23 cellular contexts compared by ENCODE assay signal in the genomic region with DNA sequence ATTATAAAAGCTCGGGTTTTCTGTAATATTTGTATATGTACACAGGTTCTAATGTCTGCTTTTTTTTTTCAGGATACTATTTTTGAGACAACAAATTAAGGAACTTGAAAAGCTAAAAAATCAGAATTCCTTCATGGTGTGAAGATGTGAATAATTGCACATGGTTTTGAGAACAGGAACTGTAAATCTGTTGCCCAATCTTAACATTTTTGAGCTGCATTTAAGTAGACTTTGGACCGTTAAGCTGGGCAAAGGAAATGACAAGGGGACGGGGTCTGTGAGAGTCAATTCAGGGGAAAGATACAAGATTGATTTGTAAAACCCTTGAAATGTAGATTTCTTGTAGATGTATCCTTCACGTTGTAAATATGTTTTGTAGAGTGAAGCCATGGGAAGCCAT.
"Had no signal": no experiment of that assay in that cellular context is flagged by ENCODE, and none has a peak within 500 bp of the region (broad histone marks: within the 10 kb centered on the region; RNA-seq: fewer than 3 reads in every experiment).

No MANE protein-coding gene starts in this region.

- H3K27me3 ChIP-seq: brain microvascular endothelial cell, cardiac muscle cell, MG63, SJSA1 had no signal

- H3K27me3 Mint-ChIP-seq: activated B cell treated with CpG ODN at 0.5 μM for 24 hours; activated CD8-positive, alpha-beta T cell treated with anti-CD3 and anti-CD28 coated beads for 36 hours; activated naive CD8-positive, alpha-beta T cell treated with anti-CD3 and anti-CD28 coated beads for 36 hours; T-helper 17 cell had no signal

- H3K9me3 ChIP-seq: MG63, SJSA1 had no signal

- H3K4me3 Mint-ChIP-seq: activated B cell treated with CpG ODN at 0.5 μM for 24 hours; activated CD8-positive, alpha-beta T cell treated with anti-CD3 and anti-CD28 coated beads for 36 hours; activated naive CD4-positive, alpha-beta T cell treated with anti-CD3 and anti-CD28 coated beads, Interleukin-2, amount 10 ng/mL, durations not matched to agents 7 days and 5 days; activated naive CD8-positive, alpha-beta T cell treated with anti-CD3 and anti-CD28 coated beads for 36 hours; activated T-cell treated with anti-CD3 and anti-CD28 coated beads, Interleukin-2, amount 50 U/mL, for 72 hours; T-helper 17 cell had no signal

- DNase-seq: activated B cell treated with CpG ODN at 0.5 μM for 24 hours; activated CD4-positive, alpha-beta T cell treated with anti-CD3 and anti-CD28 coated beads, Interleukin-2, amount 50 U/mL, for 1 hour; activated CD8-positive, alpha-beta memory T cell treated with anti-CD3 and anti-CD28 coated beads, Interleukin-2, amount 50 U/mL, for 4 hours; activated CD8-positive, alpha-beta T cell treated with anti-CD3 and anti-CD28 coated beads for 36 hours; activated gamma-delta T cell treated with Interleukin-2 at 50 U/mL for 16 hours; activated naive CD4-positive, alpha-beta T cell treated with anti-CD3 and anti-CD28 coated beads, Interleukin-2, amount 10 ng/mL, durations not matched to agents 7 days and 5 days; activated naive CD8-positive, alpha-beta T cell treated with anti-CD3 and anti-CD28 coated beads for 36 hours; activated T-cell treated with anti-CD3 and anti-CD28 coated beads, Interleukin-2, amount 50 U/mL, for 72 hours; brain microvascular endothelial cell; MG63; NCI-H1105; NCI-H1436; NCI-H1694 treated with DMSO at 0.1 percent for 48 hours; NCI-H2081; NCI-H446; NCI-H524; PC-3; SHP77; T-helper 17 cell; T-helper 9 cell had no signal

- H3K4me1 Mint-ChIP-seq: activated B cell treated with CpG ODN at 0.5 μM for 24 hours; activated naive CD4-positive, alpha-beta T cell treated with anti-CD3 and anti-CD28 coated beads, Interleukin-2, amount 10 ng/mL, durations not matched to agents 7 days and 5 days had no signal

- H3K27ac ChIP-seq: brain microvascular endothelial cell, SJSA1 had no signal

- H3K4me1 ChIP-seq: SJSA1 had no signal

- H3K27ac Mint-ChIP-seq: activated B cell treated with CpG ODN at 0.5 μM for 24 hours; activated CD8-positive, alpha-beta T cell treated with anti-CD3 and anti-CD28 coated beads for 36 hours; activated naive CD4-positive, alpha-beta T cell treated with anti-CD3 and anti-CD28 coated beads, Interleukin-2, amount 10 ng/mL, durations not matched to agents 7 days and 5 days; activated naive CD8-positive, alpha-beta T cell treated with anti-CD3 and anti-CD28 coated beads for 36 hours; activated T-cell treated with anti-CD3 and anti-CD28 coated beads, Interleukin-2, amount 50 U/mL, for 72 hours; activated T-helper 2 cell treated with anti-CD3 and anti-CD28 coated beads, Interferon-gamma antibody, Interleukin-2, Interleukin-4, amounts not matched to agents 10 μg/mL and 5 μg/mL and 100 μg/mL, durations not matched to agents 14 hours and 24 hours and 36 hours had no signal

- H3K4me3 ChIP-seq: cardiac muscle cell, MG63, SJSA1 had no signal

- H3K9me3 Mint-ChIP-seq: activated B cell treated with CpG ODN at 0.5 μM for 24 hours; activated CD8-positive, alpha-beta T cell treated with anti-CD3 and anti-CD28 coated beads for 36 hours; activated naive CD4-positive, alpha-beta T cell treated with anti-CD3 and anti-CD28 coated beads, Interleukin-2, amount 10 ng/mL, durations not matched to agents 7 days and 5 days; activated naive CD8-positive, alpha-beta T cell treated with anti-CD3 and anti-CD28 coated beads for 36 hours; activated T-cell treated with anti-CD3 and anti-CD28 coated beads, Interleukin-2, amount 50 U/mL, for 72 hours; activated T-helper 2 cell treated with anti-CD3 and anti-CD28 coated beads, Interferon-gamma antibody, Interleukin-2, Interleukin-4, amounts not matched to agents 10 μg/mL and 5 μg/mL and 100 μg/mL, durations not matched to agents 14 hours and 24 hours and 36 hours had no signal
